22 cellular contexts compared by ENCODE assay signal in genomic region chr22:47300698-47301405, GRCh38.
DNase-seq lines count a peak whose midpoint lies in the region; ATAC-seq and TF ChIP-seq lines count a peak whose summit lies in the region.
"Had no signal": no experiment of that assay in that cellular context is flagged by ENCODE, and none has a peak within 500 bp of the region (broad histone marks: within the 10 kb centered on the region; RNA-seq: fewer than 3 reads in every experiment).

No MANE protein-coding gene starts in this region.

- no peak for TF ChIP-seq CTCF in endothelial cell (IDR thresholded peaks at IDR 0.05; ENCODE audit: unreplicated experiment)

- peak overlapping the region; percentile 62 for H3K27ac Mint-ChIP-seq in endothelial cell (ENCODE audit: unreplicated experiment)
- H3K27ac Mint-ChIP-seq: CD4-positive, CD25-positive, alpha-beta regulatory T cell had no signal

- no peak overlapping the region for H3K14ac ChIP-seq in trophoblast cell (ENCODE audit: low read length)

- no peaks in the 10 kb centered on the region for H3K79me1 ChIP-seq in trophoblast cell (ENCODE audit: low read length)

- H3K4me3 Mint-ChIP-seq in endothelial cell (ENCODE audit: unreplicated experiment): no peak overlapping the region
- H3K4me3 Mint-ChIP-seq: CD4-positive, CD25-positive, alpha-beta regulatory T cell had no signal

- no peak overlapping the region for H3K4me2 ChIP-seq in trophoblast cell (ENCODE audit: low read length)
- H3K4me2 ChIP-seq: BLaER1 had no signal

- H3K4me1 ChIP-seq in right cardiac atrium (ENCODE audit: control insufficient read depth, insufficient read depth, low read length) (no peaks in the 10 kb centered on the region), trophoblast cell (ENCODE audit: control insufficient read depth in 1 of 2, insufficient read depth in 2 of 2, low read length in 2 of 2) (no peaks in the 10 kb centered on the region)

- no peak overlapping the region for H2BK5ac ChIP-seq in trophoblast cell (ENCODE audit: low read depth, low read length, poor library complexity)

- H3K9ac ChIP-seq in trophoblast cell (ENCODE audit: low read length): no peak overlapping the region
- H3K9ac ChIP-seq: BLaER1 had no signal

- no peak overlapping the region for H2BK120ac ChIP-seq in trophoblast cell (ENCODE audit: insufficient read depth, low read length, poor library complexity)

- no peak overlapping the region for H2BK12ac ChIP-seq in trophoblast cell (ENCODE audit: low read length)

- peaks cover 42% of the 10 kb centered on the region for H3K9me3 Mint-ChIP-seq in endothelial cell (ENCODE audit: unreplicated experiment)

- no peak overlapping the region for H3K27ac ChIP-seq in right cardiac atrium (ENCODE audit: low read length)
- no peak overlapping the region for H3K27ac ChIP-seq in trophoblast cell (ENCODE audit: low read depth, low read length)
- H3K27ac ChIP-seq: BLaER1, RWPE1 had no signal

- H3K9me3 ChIP-seq in right cardiac atrium (ENCODE audit: control insufficient read depth, low read length) (no peaks in the 10 kb centered on the region), trophoblast cell (ENCODE audit: insufficient read depth, low read depth, low read length) (peaks cover 78% of the 10 kb centered on the region)
- H3K9me3 ChIP-seq: BLaER1 had no signal

- H3K4me3 ChIP-seq in right cardiac atrium (ENCODE audit: low read length) (no peak overlapping the region), trophoblast cell (ENCODE audit: low read depth, low read length) (peak overlapping the region; percentile 25)
- H3K4me3 ChIP-seq: BLaER1 had no signal

- no peaks in the 10 kb centered on the region for H3K79me2 ChIP-seq in trophoblast cell (ENCODE audit: control insufficient read depth, insufficient read depth, low read length, poor library complexity)

- no peak for ATAC-seq in right cardiac atrium
- no peak for ATAC-seq in GM21367 (IDR thresholded peaks at IDR 0.05; ENCODE audit: unreplicated experiment)
- ATAC-seq: HepG2, Panc1 had no signal

- H3K18ac ChIP-seq in trophoblast cell (ENCODE audit: low read length): no peak overlapping the region

- WGBS in right cardiac atrium: 85% methylated on average over 11 of the region's 11 CpGs
- WGBS in trophoblast cell (ENCODE audit: extremely low coverage, insufficient coverage, insufficient read length): no CpG with 5 or more reads among the region's 11 CpGs

- H3K36me3 Mint-ChIP-seq in endothelial cell (ENCODE audit: low read depth, unreplicated experiment): peaks cover 18% of the 10 kb centered on the region
- H3K36me3 Mint-ChIP-seq: CD4-positive, CD25-positive, alpha-beta regulatory T cell had no signal

- H3K4ac ChIP-seq in trophoblast cell (ENCODE audit: low read depth, low read length): no peak overlapping the region

- intact Hi-C loops in cardiac septum (cut with DNase I): no loop called here
- intact Hi-C loops in right cardiac atrium (cut with DNase I): no loop called here

- peak; percentile 50 for DNase-seq in cardiac septum (ENCODE audit: low spot score)
- DNase-seq in right cardiac atrium: no peak
- no peak for DNase-seq in endothelial cell (ENCODE audit: low spot score)
- DNase-seq in trophoblast cell: no peak
- DNase-seq in activated effector memory CD4-positive, alpha-beta T cell treated with anti-CD3 and anti-CD28 coated beads, Interleukin-2, amount 50 U/mL, for 16 hours: no peak
- DNase-seq in NK-92 (lab: John Stamatoyannopoulos, UW; ENCODE audit: unreplicated experiment): no peak
- DNase-seq: CD4-positive, CD25-positive, alpha-beta regulatory T cell; Karpas-422; NCI-H1092 treated with DMSO at 0.1 percent for 48 hours; NCI-H1436; NCI-H187; NCI-H2081 treated with DMSO at 0.1 percent for 48 hours; NCI-H2171; NCI-H226; NCI-H510A; NCI-H69; SIG-M5 had no signal

- H3K36me3 ChIP-seq in trophoblast cell (ENCODE audit: control insufficient read depth in 1 of 2, insufficient read depth in 2 of 2, low read length in 2 of 2): no peaks in the 10 kb centered on the region
- H3K36me3 ChIP-seq: BLaER1 had no signal

- no peak overlapping the region for H4K8ac ChIP-seq in trophoblast cell (ENCODE audit: low read depth, low read length)

- no peak overlapping the region for H4K12ac ChIP-seq in trophoblast cell (ENCODE audit: low read depth, low read length)

- H3K4me1 Mint-ChIP-seq in endothelial cell (ENCODE audit: unreplicated experiment): no peaks in the 10 kb centered on the region
- H3K4me1 Mint-ChIP-seq: CD4-positive, CD25-positive, alpha-beta regulatory T cell had no signal

- H3K27me3 Mint-ChIP-seq in endothelial cell (ENCODE audit: unreplicated experiment): peaks cover 16% of the 10 kb centered on the region
- H3K27me3 Mint-ChIP-seq: CD4-positive, CD25-positive, alpha-beta regulatory T cell had no signal

- H3K23ac ChIP-seq in trophoblast cell (ENCODE audit: low read length): no peak overlapping the region

- H4K91ac ChIP-seq in trophoblast cell (ENCODE audit: low read depth, low read length): no peak overlapping the region

- no peak overlapping the region for H2AK5ac ChIP-seq in trophoblast cell (ENCODE audit: low read length)

- H3K27me3 ChIP-seq in right cardiac atrium (ENCODE audit: control insufficient read depth, insufficient read depth) (no peaks in the 10 kb centered on the region), trophoblast cell (ENCODE audit: insufficient read depth, low read length) (no peaks in the 10 kb centered on the region)
- H3K27me3 ChIP-seq: BLaER1 had no signal

- no peak overlapping the region for H2AFZ ChIP-seq in trophoblast cell (ENCODE audit: insufficient read depth, low read length, poor library complexity)
